ENCODE assay signal across 29 cellular contexts in genomic region chr1:246659594-246660140, GRCh38.
A peak's percentile ranks its signal among the peaks of the same experiment; 100 is the strongest.
DNase-seq lines count a peak whose midpoint lies in the region; ATAC-seq and TF ChIP-seq lines count a peak whose summit lies in the region.
"Had no signal": no experiment of that assay in that cellular context is flagged by ENCODE, and none has a peak within 500 bp of the region (broad histone marks: within the 10 kb centered on the region; RNA-seq: fewer than 3 reads in every experiment).

No MANE protein-coding gene starts in this region.

- no peak overlapping the region for H3K27ac Mint-ChIP-seq in activated CD4-positive, alpha-beta T cell treated with anti-CD3 and anti-CD28 coated beads, Interleukin-2, amount 10 ng/mL, durations not matched to agents 24 days and 14 days
- H3K27ac Mint-ChIP-seq: endodermal cell; stimulated activated memory B cell treated with anti-CD40 and anti-IgM and Interleukin-4, amounts not matched to agents 10 μg/mL and 1 μg/mL and 100 μg/mL, for 72 hours had no signal

- H3K9ac ChIP-seq in BLaER1 treated with 17β-estradiol and CSF1 and Interleukin-3, amounts not matched to agents 10 nM and 100 nM, result no peak overlapping the region
- H3K9ac ChIP-seq: GM23248, KMS-11 had no signal

- peaks cover 35 to 85% (median 53%) of the 10 kb centered on the region in 11 experiments for H3K36me3 ChIP-seq in BLaER1 treated with 17β-estradiol and CSF1 and Interleukin-3, amounts not matched to agents 10 nM and 100 nM
- no peaks in the 10 kb centered on the region for H3K36me3 ChIP-seq in mucosa of descending colon (ENCODE audit: low read depth)
- H3K36me3 ChIP-seq in effector memory CD4-positive, alpha-beta T cell (ENCODE audit: control insufficient read depth, insufficient read depth, low read length), result peaks cover 25% of the 10 kb centered on the region

- no peaks in the 10 kb centered on the region for H3K27me3 Mint-ChIP-seq in activated CD4-positive, alpha-beta T cell treated with anti-CD3 and anti-CD28 coated beads, Interleukin-2, amount 10 ng/mL, durations not matched to agents 24 days and 14 days
- H3K27me3 Mint-ChIP-seq: stimulated activated memory B cell treated with anti-CD40 and anti-IgM and Interleukin-4, amounts not matched to agents 10 μg/mL and 1 μg/mL and 100 μg/mL, for 72 hours had no signal

- ATAC-seq in GM18505 (IDR thresholded peaks at IDR 0.05; ENCODE audit: unreplicated experiment) (peak; percentile 70), HG03378 (IDR thresholded peaks at IDR 0.05; ENCODE audit: unreplicated experiment) (peak; percentile 50), mucosa of descending colon (no peak)
- ATAC-seq: left cardiac atrium; sciatic nerve; stimulated activated memory B cell treated with anti-CD40 and anti-IgM and Interleukin-4, amounts not matched to agents 10 μg/mL and 1 μg/mL and 100 μg/mL, for 72 hours had no signal

- H3K4me3 ChIP-seq in BLaER1 treated with 17β-estradiol and CSF1 and Interleukin-3, amounts not matched to agents 10 nM and 100 nM, result no peak overlapping the region
- no peak overlapping the region for H3K4me3 ChIP-seq in mucosa of descending colon
- no peak overlapping the region for H3K4me3 ChIP-seq in effector memory CD4-positive, alpha-beta T cell (ENCODE audit: insufficient read depth, low read depth, low read length, poor library complexity, severe bottlenecking)
- H3K4me3 ChIP-seq: esophagus muscularis mucosa, GM23248, hepatocyte had no signal

- H3K4me1 Mint-ChIP-seq in activated CD4-positive, alpha-beta T cell treated with anti-CD3 and anti-CD28 coated beads, Interleukin-2, amount 10 ng/mL, durations not matched to agents 24 days and 14 days, result peaks cover 3% of the 10 kb centered on the region
- H3K4me1 Mint-ChIP-seq: CD14-positive monocyte had no signal

- no peaks in the 10 kb centered on the region for H3K9me3 Mint-ChIP-seq in activated CD4-positive, alpha-beta T cell treated with anti-CD3 and anti-CD28 coated beads, Interleukin-2, amount 10 ng/mL, durations not matched to agents 24 days and 14 days
- H3K9me3 Mint-ChIP-seq: CD14-positive monocyte; endodermal cell; stimulated activated memory B cell treated with anti-CD40 and anti-IgM and Interleukin-4, amounts not matched to agents 10 μg/mL and 1 μg/mL and 100 μg/mL, for 72 hours had no signal

- no peak for TF ChIP-seq CTCF in VCaP (conservative IDR thresholded peaks at IDR 0.05)
- no peak for TF ChIP-seq CTCF in mucosa of descending colon (IDR thresholded peaks at IDR 0.05)

- H3K4me3 Mint-ChIP-seq in activated CD4-positive, alpha-beta T cell treated with anti-CD3 and anti-CD28 coated beads, Interleukin-2, amount 10 ng/mL, durations not matched to agents 24 days and 14 days, result no peak overlapping the region
- H3K4me3 Mint-ChIP-seq: CD14-positive monocyte; endodermal cell; stimulated activated memory B cell treated with anti-CD40 and anti-IgM and Interleukin-4, amounts not matched to agents 10 μg/mL and 1 μg/mL and 100 μg/mL, for 72 hours had no signal

- H4K20me1 ChIP-seq in BLaER1 treated with 17β-estradiol and CSF1 and Interleukin-3, amounts not matched to agents 10 nM and 100 nM, result peaks cover 0 to 5% (median 0%) of the 10 kb centered on the region in 11 experiments; a peak in 1 of 22 replicates

- no peaks in the 10 kb centered on the region for H3K27me3 ChIP-seq in BLaER1 treated with 17β-estradiol and CSF1 and Interleukin-3, amounts not matched to agents 10 nM and 100 nM
- no peaks in the 10 kb centered on the region for H3K27me3 ChIP-seq in effector memory CD4-positive, alpha-beta T cell (replicated peaks; ENCODE audit: control insufficient read depth, insufficient read depth, low read length, poor library complexity, severe bottlenecking)
- H3K27me3 ChIP-seq: esophagus muscularis mucosa, hepatocyte had no signal

- H3K36me3 Mint-ChIP-seq in activated CD4-positive, alpha-beta T cell treated with anti-CD3 and anti-CD28 coated beads, Interleukin-2, amount 10 ng/mL, durations not matched to agents 24 days and 14 days (ENCODE audit: low read depth), result peaks cover 27% of the 10 kb centered on the region

- no peak overlapping the region for H3K27ac ChIP-seq in BLaER1 treated with 17β-estradiol and CSF1 and Interleukin-3, amounts not matched to agents 10 nM and 100 nM
- H3K27ac ChIP-seq in VCaP, result peak overlapping the region; percentile 68; the same call in 1 of the 2 replicates
- H3K27ac ChIP-seq in effector memory CD4-positive, alpha-beta T cell (ENCODE audit: insufficient read depth, low read length, poor library complexity, severe bottlenecking), result no peak overlapping the region
- H3K27ac ChIP-seq: esophagus muscularis mucosa, GM23248, hepatocyte, KMS-11 had no signal

- peaks cover 0 to 28% (median 21%) of the 10 kb centered on the region in 10 experiments; a peak in 17 of 20 replicates for H3K4me1 ChIP-seq in BLaER1 treated with 17β-estradiol and CSF1 and Interleukin-3, amounts not matched to agents 10 nM and 100 nM
- no peaks in the 10 kb centered on the region for H3K4me1 ChIP-seq in mucosa of descending colon (ENCODE audit: low read depth)
- H3K4me1 ChIP-seq in effector memory CD4-positive, alpha-beta T cell (ENCODE audit: control insufficient read depth, insufficient read depth, low read length, poor library complexity, severe bottlenecking), result no peaks in the 10 kb centered on the region

- peak overlapping the region in 10 of 11 experiments; percentile 4 to 61 (median 43); a peak in 15 of 22 replicates for H3K4me2 ChIP-seq in BLaER1 treated with 17β-estradiol and CSF1 and Interleukin-3, amounts not matched to agents 10 nM and 100 nM
- H3K4me2 ChIP-seq: hepatocyte, KMS-11 had no signal

- DNase-seq in activated CD4-positive, alpha-beta T cell treated with anti-CD3 and anti-CD28 coated beads, Interleukin-2, amount 10 ng/mL, durations not matched to agents 24 days and 14 days, result no peak
- DNase-seq in mucosa of descending colon (no peak), OCI-M1 (lab: John Stamatoyannopoulos, UW) (no peak)
- no peak for DNase-seq in effector memory CD4-positive, alpha-beta T cell
- DNase-seq: ACHN; activated CD4-positive, alpha-beta T cell treated with anti-CD3 and anti-CD28 coated beads for 48 hours; activated effector memory CD4-positive, alpha-beta T cell treated with anti-CD3 and anti-CD28 coated beads, Interleukin-2, amount 50 U/mL, for 16 hours; activated T-cell treated with anti-CD3 and anti-CD28 coated beads, Interleukin-2, amount 50 U/mL, for 1 hour; Calu3; caudate nucleus; DND-41; endodermal cell; foreskin melanocyte; GM23248; left cardiac atrium; NCI-H1436 treated with DMSO at 0.1 percent for 48 hours; NCI-H446; stimulated activated CD4-positive, alpha-beta T cell treated with anti-CD3 and anti-CD28 coated beads, Interleukin-4, amount 100 ng/mL, for 24 hours; T-helper 2 cell had no signal

- no peak for TF ChIP-seq POLR2A in GM18505 (IDR thresholded peaks at IDR 0.05; ENCODE audit: borderline replicate concordance, extremely low read depth, insufficient read depth, insufficient read length)

- intact Hi-C loops in activated CD4-positive, alpha-beta T cell treated with anti-CD3 and anti-CD28 coated beads, Interleukin-2, amount 10 ng/mL, durations not matched to agents 24 days and 14 days (cut with micrococcal nuclease), result no loop called here
- intact Hi-C loops in mucosa of descending colon (cut with DNase I, micrococcal nuclease), result no loop called here

- H3K9me3 ChIP-seq in BLaER1 treated with 17β-estradiol and CSF1 and Interleukin-3, amounts not matched to agents 10 nM and 100 nM (replicated peaks in 1 of 11), result no peaks in the 10 kb centered on the region
- no peaks in the 10 kb centered on the region for H3K9me3 ChIP-seq in mucosa of descending colon
- H3K9me3 ChIP-seq in effector memory CD4-positive, alpha-beta T cell (ENCODE audit: control insufficient read depth, low read length), result no peaks in the 10 kb centered on the region
- H3K9me3 ChIP-seq: esophagus muscularis mucosa had no signal
